Comparison of ENCODE assay signal across 8 cellular contexts in the genomic region with DNA sequence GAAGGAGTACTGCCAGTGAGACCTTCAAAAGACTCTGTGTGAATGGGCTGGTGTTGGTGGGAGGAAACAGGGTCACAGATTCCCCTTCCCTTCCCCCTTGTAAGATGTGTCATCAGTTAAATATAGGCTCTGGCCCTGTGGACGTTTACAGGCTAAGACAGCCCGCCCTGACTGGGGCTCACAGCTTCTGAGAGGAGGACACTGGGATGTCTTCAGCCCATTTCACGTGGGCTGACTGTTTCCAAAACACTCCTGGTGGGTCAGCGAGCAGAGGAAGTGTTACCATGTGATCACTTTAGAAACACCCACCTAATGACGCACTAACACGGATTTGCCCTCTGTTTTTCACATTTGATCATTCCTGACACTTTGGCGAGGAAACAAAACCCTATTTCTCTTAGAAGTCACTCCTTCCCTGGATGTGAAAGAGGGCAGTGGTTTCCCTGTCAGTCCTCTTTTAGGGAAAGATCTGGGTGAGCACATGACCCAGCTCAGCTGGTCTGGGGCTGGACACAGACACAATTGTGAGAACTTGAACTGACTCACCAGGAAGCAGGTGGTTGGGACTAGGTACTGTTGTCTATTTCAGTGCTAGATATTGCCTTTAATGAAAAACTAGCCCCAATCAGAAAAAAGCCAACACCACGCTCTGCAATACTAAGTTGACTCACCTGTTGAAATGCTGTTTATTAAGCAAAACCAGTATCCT. TPM values are rescaled to one million over a fixed set of nuclear protein-coding genes. Genes with fewer than 3 reads are reported as not detected.
DNase-seq lines count a peak whose midpoint lies in the region; ATAC-seq and TF ChIP-seq lines count a peak whose summit lies in the region.

No MANE protein-coding gene starts in this region.

- no peaks in the 10 kb centered on the region for H3K9me3 Mint-ChIP-seq in effector memory CD8-positive, alpha-beta T cell
- H3K9me3 Mint-ChIP-seq in naive thymus-derived CD8-positive, alpha-beta T cell, result no peaks in the 10 kb centered on the region

- peak overlapping the region; percentile 68 to 69 for H3K4me3 Mint-ChIP-seq in effector memory CD8-positive, alpha-beta T cell
- peak overlapping the region in 9 of 10 donors; percentile 49 to 72 (median 56) for H3K4me3 Mint-ChIP-seq in naive thymus-derived CD8-positive, alpha-beta T cell

- peaks cover 46 to 53% of the 10 kb centered on the region in 2 donors for H3K4me1 Mint-ChIP-seq in effector memory CD8-positive, alpha-beta T cell (ENCODE audit: low read depth in 2 of 2)
- peaks cover 37 to 92% (median 66%) of the 10 kb centered on the region in 4 donors for H3K4me1 Mint-ChIP-seq in naive thymus-derived CD8-positive, alpha-beta T cell

- peak overlapping the region; percentile 86 to 93 for H3K27ac Mint-ChIP-seq in effector memory CD8-positive, alpha-beta T cell
- H3K27ac Mint-ChIP-seq in naive thymus-derived CD8-positive, alpha-beta T cell, result peak overlapping the region; percentile 55 to 96 (median 86)

- TF ChIP-seq CTCF in thyroid gland (IDR thresholded peaks at IDR 0.05), result no peak

- H3K4me3 ChIP-seq in thyroid gland (replicated peaks in 1 of 3), result no peak overlapping the region

- ATAC-seq in GM19328 (IDR thresholded peaks at IDR 0.05; ENCODE audit: unreplicated experiment) (peak; percentile 43), HG03442 (IDR thresholded peaks at IDR 0.05; ENCODE audit: unreplicated experiment) (peak; percentile 67)
- peak; percentile 55 for ATAC-seq in effector memory CD8-positive, alpha-beta T cell (replicated peaks)
- ATAC-seq in naive thymus-derived CD8-positive, alpha-beta T cell, result peak; percentile 38 to 54

- no peaks in the 10 kb centered on the region for H3K27me3 Mint-ChIP-seq in effector memory CD8-positive, alpha-beta T cell
- H3K27me3 Mint-ChIP-seq in naive thymus-derived CD8-positive, alpha-beta T cell, result no peaks in the 10 kb centered on the region

- POLR2A ChIA-PET in naive thymus-derived CD8-positive, alpha-beta T cell (lab: Charles Lee), result no interaction called here

- no peaks in the 10 kb centered on the region for H3K36me3 ChIP-seq in thyroid gland

- no peaks in the 10 kb centered on the region for H3K9me3 ChIP-seq in thyroid gland

- no peak for TF ChIP-seq POLR2A in thyroid gland (IDR thresholded peaks at IDR 0.05)

- intact Hi-C loops in thyroid gland (cut with DNase I), result no loop called here

- peaks cover 7% of the 10 kb centered on the region for H3K36me3 Mint-ChIP-seq in effector memory CD8-positive, alpha-beta T cell (ENCODE audit: insufficient read depth)
- peaks cover 0 to 9% (median 0%) of the 10 kb centered on the region in 3 donors for H3K36me3 Mint-ChIP-seq in naive thymus-derived CD8-positive, alpha-beta T cell

- H3K4me1 ChIP-seq in thyroid gland, result peaks cover 14 to 45% of the 10 kb centered on the region in 2 donors

- peak; percentile 88 for DNase-seq in A172 (ENCODE audit: low spot score)
- peak; percentile 12 for DNase-seq in activated CD4-positive, alpha-beta T cell treated with anti-CD3 and anti-CD28 coated beads for 1 hour
- DNase-seq in effector memory CD8-positive, alpha-beta T cell, result peak; percentile 10 to 20 (median 16)
- DNase-seq in naive thymus-derived CD8-positive, alpha-beta T cell, result peak in 4 of 10 donors; percentile 4 to 42 (median 11)
- DNase-seq in thyroid gland, result peak in 1 of 2 donors; percentile 9
- no peak for DNase-seq in NCI-H2227 (lab: John Stamatoyannopoulos, UW; ENCODE audit: unreplicated experiment)

- peak overlapping the region; percentile 58 to 64 (median 63) for H3K27ac ChIP-seq in thyroid gland

- 63 to 69% methylated on average over 7 to 8 of the region's 8 CpGs for WGBS in thyroid gland, 2 donors

- no peaks in the 10 kb centered on the region for H3K27me3 ChIP-seq in thyroid gland

RNA-seq across cellular contexts. Expression of gene BMP10, which starts 38.9 kb away (rescaled TPM):
- total RNA-seq in A172 (2014; rRNA removed; shearing (Covaris generic)), result 0.46 TPM in 1 of 2 replicates, not detected in the other
- total RNA-seq in naive thymus-derived CD8-positive, alpha-beta T cell, result not detected
- polyA plus RNA-seq in naive thymus-derived CD8-positive, alpha-beta T cell, result not detected
- total RNA-seq in thyroid gland, result not detected
